31 cellular contexts compared by ENCODE assay signal in the genomic region with DNA sequence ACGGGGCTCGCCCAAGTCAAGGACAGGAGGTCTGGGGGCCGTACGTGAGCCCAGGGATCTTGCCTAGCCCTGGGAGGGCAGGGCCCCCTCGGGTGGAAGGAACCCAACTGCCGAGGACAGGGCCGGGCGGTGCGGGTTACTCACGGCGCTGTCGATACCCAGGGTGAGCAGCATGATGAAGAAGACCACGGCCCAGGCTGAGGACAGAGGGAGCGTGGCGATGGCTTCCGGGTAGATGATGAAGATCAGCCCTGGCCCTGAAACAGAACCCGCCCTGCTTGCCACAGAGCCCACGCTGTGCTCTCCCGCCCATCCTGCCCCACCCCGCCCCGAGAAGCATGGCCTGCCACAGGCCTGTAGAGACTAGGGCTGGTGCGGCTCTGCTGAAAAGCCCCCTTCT. TPM values are rescaled to one million over a fixed set of nuclear protein-coding genes. Genes with fewer than 3 reads are reported as not detected.
"Had no signal": no experiment of that assay in that cellular context is flagged by ENCODE, and none has a peak within 500 bp of the region (broad histone marks: within the 10 kb centered on the region; RNA-seq: fewer than 3 reads in every experiment).

No MANE protein-coding gene starts in this region.

- DNase-seq: activated CD4-positive, alpha-beta T cell treated with anti-CD3 and anti-CD28 coated beads for 1 hour; activated CD4-positive, alpha-beta T cell treated with anti-CD3 and anti-CD28 coated beads, Interleukin-2, amount 10 ng/mL, durations not matched to agents 7 days and 5 days; activated CD8-positive, alpha-beta T cell treated with anti-CD3 and anti-CD28 coated beads for 36 hours; activated naive CD4-positive, alpha-beta T cell; activated T-cell treated with anti-CD3 and anti-CD28 coated beads, Interleukin-2, amount 50 U/mL, for 72 hours; anterior cingulate cortex; cerebellar nuclear complex; effector memory CD8-positive, alpha-beta T cell; erythroblast; gastrocnemius medialis; glutamatergic neuron; small intestine; stimulated activated CD4-positive, alpha-beta T cell treated with anti-CD3 and anti-CD28 coated beads, Interleukin-1b, Interleukin-23, amount 100 ng/mL, for 48 hours; stimulated activated naive CD4-positive, alpha-beta T cell; T-helper 2 cell; transverse colon had no signal

- H3K36me3 ChIP-seq: gastrocnemius medialis, transverse colon had no signal

- H3K9me3 Mint-ChIP-seq: activated CD4-positive, alpha-beta T cell treated with anti-CD3 and anti-CD28 coated beads, Interleukin-2, amount 10 ng/mL, durations not matched to agents 7 days and 5 days; activated CD8-positive, alpha-beta T cell treated with anti-CD3 and anti-CD28 coated beads for 36 hours; activated naive CD4-positive, alpha-beta T cell treated with anti-CD3 and anti-CD28 coated beads, Interleukin-2, amount 50 U/mL, for 72 hours; activated T-cell treated with anti-CD3 and anti-CD28 coated beads, Interleukin-2, amount 50 U/mL, for 72 hours; effector memory CD8-positive, alpha-beta T cell; natural killer cell treated with Interleukin-12 subunit alpha and Interleukin-12 subunit beta and Interleukin-15 and Interleukin-18, amount 100 ng/mL, for 72 hours; WTC11 had no signal

- H3K4me3 Mint-ChIP-seq: activated CD4-positive, alpha-beta T cell treated with anti-CD3 and anti-CD28 coated beads, Interleukin-2, amount 10 ng/mL, durations not matched to agents 7 days and 5 days; activated CD8-positive, alpha-beta T cell treated with anti-CD3 and anti-CD28 coated beads for 36 hours; activated T-cell treated with anti-CD3 and anti-CD28 coated beads, Interleukin-2, amount 50 U/mL, for 72 hours; effector memory CD8-positive, alpha-beta T cell; natural killer cell treated with Interleukin-12 subunit alpha and Interleukin-12 subunit beta and Interleukin-15 and Interleukin-18, amount 100 ng/mL, for 72 hours; WTC11 had no signal

- H3K27me3 ChIP-seq: body of pancreas, hepatocyte had no signal

- H3K4me1 ChIP-seq: body of pancreas, gastrocnemius medialis, transverse colon had no signal

- H3K27me3 Mint-ChIP-seq: activated CD4-positive, alpha-beta T cell treated with anti-CD3 and anti-CD28 coated beads, Interleukin-2, amount 10 ng/mL, durations not matched to agents 7 days and 5 days had no signal

- H3K27ac Mint-ChIP-seq: activated CD4-positive, alpha-beta T cell treated with anti-CD3 and anti-CD28 coated beads, Interleukin-2, amount 10 ng/mL, durations not matched to agents 7 days and 5 days; activated CD8-positive, alpha-beta T cell treated with anti-CD3 and anti-CD28 coated beads for 36 hours; activated naive CD4-positive, alpha-beta T cell treated with anti-CD3 and anti-CD28 coated beads, Interleukin-2, amount 50 U/mL, for 72 hours; activated T-cell treated with anti-CD3 and anti-CD28 coated beads, Interleukin-2, amount 50 U/mL, for 72 hours; effector memory CD8-positive, alpha-beta T cell; natural killer cell treated with Interleukin-12 subunit alpha and Interleukin-12 subunit beta and Interleukin-15 and Interleukin-18, amount 100 ng/mL, for 72 hours; progenitor cell of endocrine pancreas; WTC11 had no signal

- H3K27ac ChIP-seq: body of pancreas, coronary artery, dorsolateral prefrontal cortex, gastrocnemius medialis, hepatocyte, transverse colon had no signal

- H3K4me2 ChIP-seq: hepatocyte had no signal

- H3K4me3 ChIP-seq: body of pancreas, coronary artery, dorsolateral prefrontal cortex, gastrocnemius medialis, hepatocyte, mucosa of descending colon, transverse colon had no signal

- H3K4me1 Mint-ChIP-seq: activated CD4-positive, alpha-beta T cell treated with anti-CD3 and anti-CD28 coated beads, Interleukin-2, amount 10 ng/mL, durations not matched to agents 7 days and 5 days had no signal

- H3K9me3 ChIP-seq: body of pancreas, gastrocnemius medialis, mucosa of descending colon, transverse colon had no signal

- H3K36me3 Mint-ChIP-seq: activated naive CD4-positive, alpha-beta T cell treated with anti-CD3 and anti-CD28 coated beads, Interleukin-2, amount 50 U/mL, for 72 hours; natural killer cell treated with Interleukin-12 subunit alpha and Interleukin-12 subunit beta and Interleukin-15 and Interleukin-18, amount 100 ng/mL, for 72 hours; WTC11 had no signal

RNA-seq across cellular contexts. Expression of gene SLC6A3, which starts 34.1 kb away (rescaled TPM):
- total RNA-seq: activated CD8-positive, alpha-beta T cell treated with anti-CD3 and anti-CD28 coated beads for 36 hours; activated naive CD4-positive, alpha-beta T cell treated with anti-CD3 and anti-CD28 coated beads, Interleukin-2, amount 50 U/mL, for 72 hours; activated T-cell treated with anti-CD3 and anti-CD28 coated beads, Interleukin-2, amount 50 U/mL, for 72 hours; body of pancreas; gastrocnemius medialis; hepatocyte; lung microvascular endothelial cell; mesenteric fat pad; mucosa of descending colon; natural killer cell treated with Interleukin-12 subunit alpha and Interleukin-12 subunit beta and Interleukin-15 and Interleukin-18, amount 100 ng/mL, for 72 hours; osteocyte; progenitor cell of endocrine pancreas; renal cortical epithelial cell; sciatic nerve; temporal lobe; transverse colon had no signal
- polyA plus RNA-seq: hepatocyte had no signal
